ENCODE assay signal across 24 cellular contexts in the genomic region with DNA sequence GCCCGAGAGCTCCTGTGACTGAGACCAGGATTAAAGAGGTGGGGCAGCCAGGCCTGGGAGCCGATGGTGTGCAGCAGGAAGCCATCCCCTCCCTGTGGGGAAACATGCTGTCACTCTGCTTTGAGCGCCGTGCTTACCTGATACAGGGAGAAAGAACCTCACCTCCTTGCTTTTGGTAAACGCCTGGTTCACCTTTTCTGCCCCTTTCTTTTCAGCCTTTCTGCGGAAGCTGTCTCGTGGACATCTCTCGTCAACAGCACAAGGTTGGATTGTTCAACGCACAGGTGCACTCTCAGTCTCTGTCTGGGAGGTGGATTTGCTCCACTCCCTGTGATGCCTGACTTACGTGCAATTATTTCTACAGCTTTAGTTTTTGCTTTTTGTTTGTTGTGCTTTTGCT. TPM values are rescaled to one million over a fixed set of nuclear protein-coding genes. Genes with fewer than 3 reads are reported as not detected.
DNase-seq lines count a peak whose midpoint lies in the region; ATAC-seq lines count a peak whose summit lies in the region.
"Had no signal": no experiment of that assay in that cellular context is flagged by ENCODE, and none has a peak within 500 bp of the region (broad histone marks: within the 10 kb centered on the region; RNA-seq: fewer than 3 reads in every experiment).

No MANE protein-coding gene starts in this region.

- H3K4me3 Mint-ChIP-seq in activated CD4-positive, alpha-beta memory T cell treated with anti-CD3 and anti-CD28 coated beads for 36 hours, result no peak overlapping the region
- no peak overlapping the region for H3K4me3 Mint-ChIP-seq in activated CD4-positive, alpha-beta memory T cell treated with anti-CD3 and anti-CD28 coated beads, Interleukin-2, amount 10 ng/mL, durations not matched to agents 7 days and 5 days
- H3K4me3 Mint-ChIP-seq in central memory CD8-positive, alpha-beta T cell, result no peak overlapping the region
- H3K4me3 Mint-ChIP-seq: GM23338 had no signal

- no peaks in the 10 kb centered on the region for H3K27me3 Mint-ChIP-seq in activated CD4-positive, alpha-beta memory T cell treated with anti-CD3 and anti-CD28 coated beads for 36 hours
- H3K27me3 Mint-ChIP-seq in activated CD4-positive, alpha-beta memory T cell treated with anti-CD3 and anti-CD28 coated beads, Interleukin-2, amount 10 ng/mL, durations not matched to agents 7 days and 5 days, result no peaks in the 10 kb centered on the region
- H3K27me3 Mint-ChIP-seq in central memory CD8-positive, alpha-beta T cell, result no peaks in the 10 kb centered on the region

- H3K27ac Mint-ChIP-seq in activated CD4-positive, alpha-beta memory T cell treated with anti-CD3 and anti-CD28 coated beads for 36 hours, result no peak overlapping the region
- H3K27ac Mint-ChIP-seq in activated CD4-positive, alpha-beta memory T cell treated with anti-CD3 and anti-CD28 coated beads, Interleukin-2, amount 10 ng/mL, durations not matched to agents 7 days and 5 days, result no peak overlapping the region
- H3K27ac Mint-ChIP-seq in central memory CD8-positive, alpha-beta T cell (ENCODE audit: low read depth), result peak overlapping the region; percentile 48
- H3K27ac Mint-ChIP-seq: GM23338 had no signal

- H3K4me1 Mint-ChIP-seq in activated CD4-positive, alpha-beta memory T cell treated with anti-CD3 and anti-CD28 coated beads for 36 hours (ENCODE audit: low read depth), result peaks cover 57% of the 10 kb centered on the region
- peaks cover 65% of the 10 kb centered on the region for H3K4me1 Mint-ChIP-seq in activated CD4-positive, alpha-beta memory T cell treated with anti-CD3 and anti-CD28 coated beads, Interleukin-2, amount 10 ng/mL, durations not matched to agents 7 days and 5 days
- peaks cover 45% of the 10 kb centered on the region for H3K4me1 Mint-ChIP-seq in central memory CD8-positive, alpha-beta T cell

- CTCF ChIA-PET in activated CD4-positive, alpha-beta memory T cell treated with anti-CD3 and anti-CD28 coated beads for 36 hours (lab: Charles Lee), result interaction anchor here (0.6 to 1.0 kb wide), 2 partner anchors 35 to 186 kb away, joined by 3 read pairs; no protein-coding TSS in a partner anchor
- CTCF ChIA-PET in activated CD4-positive, alpha-beta memory T cell treated with anti-CD3 and anti-CD28 coated beads, Interleukin-2, amount 10 ng/mL, durations not matched to agents 7 days and 5 days (lab: Charles Lee), result interaction anchor here (0.6 to 1.2 kb wide), 2 partner anchors 17 to 35 kb away, joined by 3 read pairs; no protein-coding TSS in a partner anchor

- POLR2A ChIA-PET in activated CD4-positive, alpha-beta memory T cell treated with anti-CD3 and anti-CD28 coated beads for 36 hours (lab: Charles Lee), result no interaction called here
- POLR2A ChIA-PET in activated CD4-positive, alpha-beta memory T cell treated with anti-CD3 and anti-CD28 coated beads, Interleukin-2, amount 10 ng/mL, durations not matched to agents 7 days and 5 days (lab: Charles Lee), result no interaction called here

- H3K36me3 Mint-ChIP-seq in activated CD4-positive, alpha-beta memory T cell treated with anti-CD3 and anti-CD28 coated beads for 36 hours, result no peaks in the 10 kb centered on the region
- H3K36me3 Mint-ChIP-seq in activated CD4-positive, alpha-beta memory T cell treated with anti-CD3 and anti-CD28 coated beads, Interleukin-2, amount 10 ng/mL, durations not matched to agents 7 days and 5 days (ENCODE audit: low read depth), result peaks cover 11% of the 10 kb centered on the region
- H3K36me3 Mint-ChIP-seq in central memory CD8-positive, alpha-beta T cell (ENCODE audit: insufficient read depth), result peaks cover 17% of the 10 kb centered on the region

- peak; percentile 27 for DNase-seq in activated CD4-positive, alpha-beta memory T cell treated with anti-CD3 and anti-CD28 coated beads for 36 hours
- no peak for DNase-seq in activated CD4-positive, alpha-beta memory T cell treated with anti-CD3 and anti-CD28 coated beads, Interleukin-2, amount 10 ng/mL, durations not matched to agents 7 days and 5 days
- DNase-seq in NCI-H69 (lab: John Stamatoyannopoulos, UW), result peak; percentile 2
- no peak for DNase-seq in central memory CD8-positive, alpha-beta T cell (ENCODE audit: low spot score in 2 of 2)
- DNase-seq in putamen (ENCODE audit: low spot score), result peak; percentile 7
- DNase-seq in activated gamma-delta T cell (lab: John Stamatoyannopoulos, UW), result no peak
- no peak for DNase-seq in germinal center (ENCODE audit: low spot score)
- DNase-seq: BE2C, DMS 273 treated with DMSO at 0.1 percent for 48 hours, DND-41, HCEC 1CT, KG1, NCI-H1092, NCI-H1436 treated with DMSO at 0.1 percent for 48 hours, NCI-H2029, NCI-H226, NCI-H510A treated with DMSO at 0.1 percent for 48 hours, NCI-H774, Right ventricle myocardium superior had no signal

- H3K9me3 Mint-ChIP-seq in activated CD4-positive, alpha-beta memory T cell treated with anti-CD3 and anti-CD28 coated beads for 36 hours, result no peaks in the 10 kb centered on the region
- no peaks in the 10 kb centered on the region for H3K9me3 Mint-ChIP-seq in activated CD4-positive, alpha-beta memory T cell treated with anti-CD3 and anti-CD28 coated beads, Interleukin-2, amount 10 ng/mL, durations not matched to agents 7 days and 5 days
- no peaks in the 10 kb centered on the region for H3K9me3 Mint-ChIP-seq in central memory CD8-positive, alpha-beta T cell
- H3K9me3 Mint-ChIP-seq: GM23338 had no signal

- no peak for ATAC-seq in central memory CD8-positive, alpha-beta T cell (replicated peaks; ENCODE audit: extremely low read depth, poor library complexity, severe bottlenecking)
- no peak for ATAC-seq in GM21528 (IDR thresholded peaks at IDR 0.05; ENCODE audit: low FRiP score, unreplicated experiment)
- ATAC-seq: GM23338 had no signal

- intact Hi-C loops in activated CD4-positive, alpha-beta memory T cell treated with anti-CD3 and anti-CD28 coated beads for 36 hours (cut with micrococcal nuclease), result no loop called here

RNA-seq across cellular contexts. Expression of a gene that starts 12.0 kb away (rescaled TPM):
- total RNA-seq in activated CD4-positive, alpha-beta memory T cell treated with anti-CD3 and anti-CD28 coated beads for 36 hours, result 10 to 100 TPM; 19.7 to 20.0 TPM
- 10 to 100 TPM; 38.9 to 40.1 TPM for total RNA-seq in activated CD4-positive, alpha-beta memory T cell treated with anti-CD3 and anti-CD28 coated beads, Interleukin-2, amount 10 ng/mL, durations not matched to agents 7 days and 5 days

RNA-seq across cellular contexts. Expression of a gene that starts 12.3 kb away (rescaled TPM):
- total RNA-seq in activated CD4-positive, alpha-beta memory T cell treated with anti-CD3 and anti-CD28 coated beads for 36 hours, result not detected
- under 1 TPM; 0.08 TPM for total RNA-seq in activated CD4-positive, alpha-beta memory T cell treated with anti-CD3 and anti-CD28 coated beads, Interleukin-2, amount 10 ng/mL, durations not matched to agents 7 days and 5 days
- total RNA-seq: A673, Caco-2, GM23338, Right ventricle myocardium superior, SK-MEL-5 had no signal

Comparison
In these comparisons a context has a peak if more than half of its experiments do, and no peak if none do; other contexts are left out.
1. DNase-seq: peak in activated CD4-positive, alpha-beta memory T cell treated with anti-CD3 and anti-CD28 coated beads for 36 hours (single experiment), NCI-H69 (single experiment) and putamen (single experiment); none in activated CD4-positive, alpha-beta memory T cell treated with anti-CD3 and anti-CD28 coated beads, Interleukin-2, amount 10 ng/mL, durations not matched to agents 7 days and 5 days (single experiment), central memory CD8-positive, alpha-beta T cell (0 of 2), activated gamma-delta T cell (single experiment) and germinal center (single experiment).